Comparison of ENCODE assay signal across 1 cellular context in genomic region chr1:1724035-1724864, GRCh38.
A peak's percentile ranks its signal among the peaks of the same experiment; 100 is the strongest.
TF ChIP-seq lines count a peak whose summit lies in the region.
"Not testable (repeated sequence)": the region's sequence is repeated elsewhere in the genome, so short reads cannot be mapped to it uniquely, and the experiment has no call there.

CDK11A (minus strand) TSS chr1:1724357; CDS start chr1:1722818, 1,539 bp downstream.

TF ChIP-seq in HepG2, 621 proteins besides CTCF, POLR2A, EP300 and RAD21 (continued from another document and continues in another):
- peak; percentile 37; the same call in 1 of the 3 replicates for TF ChIP-seq MXI1 (IDR thresholded peaks at IDR 0.05; ENCODE audit: borderline replicate concordance, low read depth, low read length)
- TF ChIP-seq RXRA (CRISPR knock-in tag; IDR thresholded peaks at IDR 0.05), result peak; percentile 94
- peak; percentile 46 for TF ChIP-seq TAF1 (CRISPR knock-in tag; IDR thresholded peaks at IDR 0.05)
- TF ChIP-seq HDAC1 (CRISPR knock-in tag; IDR thresholded peaks at IDR 0.05), result peak; percentile 89
- peak; percentile 76 for TF ChIP-seq SPEN (CRISPR knock-in tag; IDR thresholded peaks at IDR 0.05; ENCODE audit: low read depth)
- 0 out of 2 replicates have a peak, but pooled peaks have one; percentile 47 for TF ChIP-seq YEATS4 (CRISPR knock-in tag; IDR thresholded peaks at IDR 0.05; ENCODE audit: borderline replicate concordance)
- TF ChIP-seq SALL1 (CRISPR knock-in tag; IDR thresholded peaks at IDR 0.05), result peak; percentile 41; the same call in 1 of the 2 replicates
- TF ChIP-seq, protein P1, sequence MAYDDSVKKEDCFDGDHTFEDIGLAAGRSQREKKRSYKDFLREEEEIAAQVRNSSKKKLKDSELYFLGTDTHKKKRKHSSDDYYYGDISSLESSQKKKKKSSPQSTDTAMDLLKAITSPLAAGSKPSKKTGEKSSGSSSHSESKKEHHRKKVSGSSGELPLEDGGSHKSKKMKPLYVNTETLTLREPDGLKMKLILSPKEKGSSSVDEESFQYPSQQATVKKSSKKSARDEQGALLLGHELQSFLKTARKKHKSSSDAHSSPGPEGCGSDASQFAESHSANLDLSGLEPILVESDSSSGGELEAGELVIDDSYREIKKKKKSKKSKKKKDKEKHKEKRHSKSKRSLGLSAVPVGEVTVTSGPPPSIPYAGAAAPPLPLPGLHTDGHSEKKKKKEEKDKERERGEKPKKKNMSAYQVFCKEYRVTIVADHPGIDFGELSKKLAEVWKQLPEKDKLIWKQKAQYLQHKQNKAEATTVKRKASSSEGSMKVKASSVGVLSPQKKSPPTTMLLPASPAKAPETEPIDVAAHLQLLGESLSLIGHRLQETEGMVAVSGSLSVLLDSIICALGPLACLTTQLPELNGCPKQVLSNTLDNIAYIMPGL (CRISPR knock-in tag; IDR thresholded peaks at IDR 0.05; ENCODE audit: borderline replicate concordance in 1 of 2, low read depth in 1 of 2), result peak; percentile 31 to 55; a peak in 1 of 4 replicates
- TF ChIP-seq, protein P2, sequence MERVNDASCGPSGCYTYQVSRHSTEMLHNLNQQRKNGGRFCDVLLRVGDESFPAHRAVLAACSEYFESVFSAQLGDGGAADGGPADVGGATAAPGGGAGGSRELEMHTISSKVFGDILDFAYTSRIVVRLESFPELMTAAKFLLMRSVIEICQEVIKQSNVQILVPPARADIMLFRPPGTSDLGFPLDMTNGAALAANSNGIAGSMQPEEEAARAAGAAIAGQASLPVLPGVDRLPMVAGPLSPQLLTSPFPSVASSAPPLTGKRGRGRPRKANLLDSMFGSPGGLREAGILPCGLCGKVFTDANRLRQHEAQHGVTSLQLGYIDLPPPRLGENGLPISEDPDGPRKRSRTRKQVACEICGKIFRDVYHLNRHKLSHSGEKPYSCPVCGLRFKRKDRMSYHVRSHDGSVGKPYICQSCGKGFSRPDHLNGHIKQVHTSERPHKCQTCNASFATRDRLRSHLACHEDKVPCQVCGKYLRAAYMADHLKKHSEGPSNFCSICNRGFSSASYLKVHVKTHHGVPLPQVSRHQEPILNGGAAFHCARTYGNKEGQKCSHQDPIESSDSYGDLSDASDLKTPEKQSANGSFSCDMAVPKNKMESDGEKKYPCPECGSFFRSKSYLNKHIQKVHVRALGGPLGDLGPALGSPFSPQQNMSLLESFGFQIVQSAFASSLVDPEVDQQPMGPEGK (CRISPR knock-in tag; IDR thresholded peaks at IDR 0.05), result 0 out of 2 replicates have a peak, but pooled peaks have one; percentile 34
- TF ChIP-seq THAP11 (CRISPR knock-in tag; IDR thresholded peaks at IDR 0.05), result peak; percentile 94
- peak; percentile 93 for TF ChIP-seq SAP130 (CRISPR knock-in tag; IDR thresholded peaks at IDR 0.05; ENCODE audit: low read depth)
- TF ChIP-seq, protein P3, sequence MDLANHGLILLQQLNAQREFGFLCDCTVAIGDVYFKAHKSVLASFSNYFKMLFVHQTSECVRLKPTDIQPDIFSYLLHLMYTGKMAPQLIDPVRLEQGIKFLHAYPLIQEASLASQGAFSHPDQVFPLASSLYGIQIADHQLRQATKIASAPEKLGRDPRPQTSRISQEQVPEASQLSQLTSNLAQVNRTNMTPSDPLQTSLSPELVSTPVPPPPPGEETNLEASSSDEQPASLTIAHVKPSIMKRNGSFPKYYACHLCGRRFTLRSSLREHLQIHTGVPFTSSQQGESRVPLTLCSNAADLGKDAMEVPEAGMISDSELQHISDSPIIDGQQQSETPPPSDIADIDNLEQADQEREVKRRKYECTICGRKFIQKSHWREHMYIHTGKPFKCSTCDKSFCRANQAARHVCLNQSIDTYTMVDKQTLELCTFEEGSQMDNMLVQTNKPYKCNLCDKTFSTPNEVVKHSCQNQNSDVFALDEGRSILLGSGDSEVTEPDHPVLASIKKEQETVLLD (CRISPR knock-in tag; IDR thresholded peaks at IDR 0.05; ENCODE audit: low read depth), result peak; percentile 99
- peak; percentile 68 for TF ChIP-seq ZMYM4 (CRISPR knock-in tag; IDR thresholded peaks at IDR 0.05)
- TF ChIP-seq MEIS2 (CRISPR knock-in tag; IDR thresholded peaks at IDR 0.05), result 0 out of 2 replicates have a peak, but pooled peaks have one; percentile 32
- peak; percentile 97 for TF ChIP-seq CREB1 (IDR thresholded peaks at IDR 0.05)
- peak; percentile 97 for TF ChIP-seq CREB1 (CRISPR knock-in tag; IDR thresholded peaks at IDR 0.05)
- TF ChIP-seq NR2C2 (CRISPR knock-in tag; IDR thresholded peaks at IDR 0.05; ENCODE audit: borderline replicate concordance), result peak; percentile 97
- TF ChIP-seq HNF4A (CRISPR knock-in tag; IDR thresholded peaks at IDR 0.05), result peak; percentile 68
- TF ChIP-seq KDM5A (IDR thresholded peaks at IDR 0.05; ENCODE audit: borderline replicate concordance, low read length), result peak; percentile 88
- TF ChIP-seq, protein P4, sequence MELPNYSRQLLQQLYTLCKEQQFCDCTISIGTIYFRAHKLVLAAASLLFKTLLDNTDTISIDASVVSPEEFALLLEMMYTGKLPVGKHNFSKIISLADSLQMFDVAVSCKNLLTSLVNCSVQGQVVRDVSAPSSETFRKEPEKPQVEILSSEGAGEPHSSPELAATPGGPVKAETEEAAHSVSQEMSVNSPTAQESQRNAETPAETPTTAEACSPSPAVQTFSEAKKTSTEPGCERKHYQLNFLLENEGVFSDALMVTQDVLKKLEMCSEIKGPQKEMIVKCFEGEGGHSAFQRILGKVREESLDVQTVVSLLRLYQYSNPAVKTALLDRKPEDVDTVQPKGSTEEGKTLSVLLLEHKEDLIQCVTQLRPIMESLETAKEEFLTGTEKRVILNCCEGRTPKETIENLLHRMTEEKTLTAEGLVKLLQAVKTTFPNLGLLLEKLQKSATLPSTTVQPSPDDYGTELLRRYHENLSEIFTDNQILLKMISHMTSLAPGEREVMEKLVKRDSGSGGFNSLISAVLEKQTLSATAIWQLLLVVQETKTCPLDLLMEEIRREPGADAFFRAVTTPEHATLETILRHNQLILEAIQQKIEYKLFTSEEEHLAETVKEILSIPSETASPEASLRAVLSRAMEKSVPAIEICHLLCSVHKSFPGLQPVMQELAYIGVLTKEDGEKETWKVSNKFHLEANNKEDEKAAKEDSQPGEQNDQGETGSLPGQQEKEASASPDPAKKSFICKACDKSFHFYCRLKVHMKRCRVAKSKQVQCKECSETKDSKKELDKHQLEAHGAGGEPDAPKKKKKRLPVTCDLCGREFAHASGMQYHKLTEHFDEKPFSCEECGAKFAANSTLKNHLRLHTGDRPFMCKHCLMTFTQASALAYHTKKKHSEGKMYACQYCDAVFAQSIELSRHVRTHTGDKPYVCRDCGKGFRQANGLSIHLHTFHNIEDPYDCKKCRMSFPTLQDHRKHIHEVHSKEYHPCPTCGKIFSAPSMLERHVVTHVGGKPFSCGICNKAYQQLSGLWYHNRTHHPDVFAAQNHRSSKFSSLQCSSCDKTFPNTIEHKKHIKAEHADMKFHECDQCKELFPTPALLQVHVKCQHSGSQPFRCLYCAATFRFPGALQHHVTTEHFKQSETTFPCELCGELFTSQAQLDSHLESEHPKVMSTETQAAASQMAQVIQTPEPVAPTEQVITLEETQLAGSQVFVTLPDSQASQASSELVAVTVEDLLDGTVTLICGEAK (IDR thresholded peaks at IDR 0.05), result peak; percentile 45; the same call in 1 of the 2 replicates
- TF ChIP-seq, protein P4 (CRISPR knock-in tag; IDR thresholded peaks at IDR 0.05), result not testable (repeated sequence)
- peak; percentile 51; the same call in 1 of the 2 replicates for TF ChIP-seq DR1 (CRISPR knock-in tag; IDR thresholded peaks at IDR 0.05)
- TF ChIP-seq, protein P5, sequence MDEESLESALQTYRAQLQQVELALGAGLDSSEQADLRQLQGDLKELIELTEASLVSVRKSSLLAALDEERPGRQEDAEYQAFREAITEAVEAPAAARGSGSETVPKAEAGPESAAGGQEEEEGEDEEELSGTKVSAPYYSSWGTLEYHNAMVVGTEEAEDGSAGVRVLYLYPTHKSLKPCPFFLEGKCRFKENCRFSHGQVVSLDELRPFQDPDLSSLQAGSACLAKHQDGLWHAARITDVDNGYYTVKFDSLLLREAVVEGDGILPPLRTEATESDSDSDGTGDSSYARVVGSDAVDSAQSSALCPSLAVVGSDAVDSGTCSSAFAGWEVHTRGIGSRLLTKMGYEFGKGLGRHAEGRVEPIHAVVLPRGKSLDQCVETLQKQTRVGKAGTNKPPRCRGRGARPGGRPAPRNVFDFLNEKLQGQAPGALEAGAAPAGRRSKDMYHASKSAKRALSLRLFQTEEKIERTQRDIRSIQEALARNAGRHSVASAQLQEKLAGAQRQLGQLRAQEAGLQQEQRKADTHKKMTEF (CRISPR knock-in tag; IDR thresholded peaks at IDR 0.05), result peak; percentile 61; the same call in 1 of the 2 replicates
- peak; percentile 70 for TF ChIP-seq ZFY (CRISPR knock-in tag; IDR thresholded peaks at IDR 0.05)
- peak; percentile 83 for TF ChIP-seq FOXK2 (IDR thresholded peaks at IDR 0.05)
- peak; percentile 23; the same call in 1 of the 2 replicates for TF ChIP-seq GATAD2A (CRISPR knock-in tag; IDR thresholded peaks at IDR 0.05)
- TF ChIP-seq RBFOX2 (IDR thresholded peaks at IDR 0.05; ENCODE audit: low read depth, low read length), result 0 out of 2 replicates have a peak, but pooled peaks have one; percentile 45
- TF ChIP-seq ATF1 (CRISPR knock-in tag; IDR thresholded peaks at IDR 0.05), result peak; percentile 98
- peak; percentile 51; the same call in 1 of the 2 replicates for TF ChIP-seq ZNF615 (CRISPR knock-in tag; IDR thresholded peaks at IDR 0.05; ENCODE audit: borderline replicate concordance)
- TF ChIP-seq ZSCAN31 (CRISPR knock-in tag; IDR thresholded peaks at IDR 0.05; ENCODE audit: low read depth), result peak; percentile 58; the same call in 1 of the 2 replicates
- TF ChIP-seq PHF8 (CRISPR knock-in tag; IDR thresholded peaks at IDR 0.05), result peak; percentile 74; the same call in 1 of the 2 replicates
- 0 out of 2 replicates have a peak, but pooled peaks have one; percentile 27 for TF ChIP-seq FOXJ3 (CRISPR knock-in tag; IDR thresholded peaks at IDR 0.05; ENCODE audit: borderline replicate concordance)
- peak; percentile 73 for TF ChIP-seq NFYB (CRISPR knock-in tag; IDR thresholded peaks at IDR 0.05)
- TF ChIP-seq ERF (CRISPR knock-in tag; IDR thresholded peaks at IDR 0.05), result peak; percentile 56
- 0 out of 2 replicates have a peak, but pooled peaks have one; percentile 59 for TF ChIP-seq MYNN (CRISPR knock-in tag; IDR thresholded peaks at IDR 0.05; ENCODE audit: low read depth)
- TF ChIP-seq POGZ (CRISPR knock-in tag; IDR thresholded peaks at IDR 0.05), result peak; percentile 45; the same call in 1 of the 2 replicates
- peak; percentile 78 for TF ChIP-seq HCFC1 (IDR thresholded peaks at IDR 0.05; ENCODE audit: low read depth, low read length)
- TF ChIP-seq, protein P6, sequence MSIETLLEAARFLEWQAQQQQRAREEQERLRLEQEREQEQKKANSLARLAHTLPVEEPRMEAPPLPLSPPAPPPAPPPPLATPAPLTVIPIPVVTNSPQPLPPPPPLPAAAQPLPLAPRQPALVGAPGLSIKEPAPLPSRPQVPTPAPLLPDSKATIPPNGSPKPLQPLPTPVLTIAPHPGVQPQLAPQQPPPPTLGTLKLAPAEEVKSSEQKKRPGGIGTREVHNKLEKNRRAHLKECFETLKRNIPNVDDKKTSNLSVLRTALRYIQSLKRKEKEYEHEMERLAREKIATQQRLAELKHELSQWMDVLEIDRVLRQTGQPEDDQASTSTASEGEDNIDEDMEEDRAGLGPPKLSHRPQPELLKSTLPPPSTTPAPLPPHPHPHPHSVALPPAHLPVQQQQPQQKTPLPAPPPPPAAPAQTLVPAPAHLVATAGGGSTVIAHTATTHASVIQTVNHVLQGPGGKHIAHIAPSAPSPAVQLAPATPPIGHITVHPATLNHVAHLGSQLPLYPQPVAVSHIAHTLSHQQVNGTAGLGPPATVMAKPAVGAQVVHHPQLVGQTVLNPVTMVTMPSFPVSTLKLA (IDR thresholded peaks at IDR 0.05), result peak; percentile 54
- TF ChIP-seq, protein P7, sequence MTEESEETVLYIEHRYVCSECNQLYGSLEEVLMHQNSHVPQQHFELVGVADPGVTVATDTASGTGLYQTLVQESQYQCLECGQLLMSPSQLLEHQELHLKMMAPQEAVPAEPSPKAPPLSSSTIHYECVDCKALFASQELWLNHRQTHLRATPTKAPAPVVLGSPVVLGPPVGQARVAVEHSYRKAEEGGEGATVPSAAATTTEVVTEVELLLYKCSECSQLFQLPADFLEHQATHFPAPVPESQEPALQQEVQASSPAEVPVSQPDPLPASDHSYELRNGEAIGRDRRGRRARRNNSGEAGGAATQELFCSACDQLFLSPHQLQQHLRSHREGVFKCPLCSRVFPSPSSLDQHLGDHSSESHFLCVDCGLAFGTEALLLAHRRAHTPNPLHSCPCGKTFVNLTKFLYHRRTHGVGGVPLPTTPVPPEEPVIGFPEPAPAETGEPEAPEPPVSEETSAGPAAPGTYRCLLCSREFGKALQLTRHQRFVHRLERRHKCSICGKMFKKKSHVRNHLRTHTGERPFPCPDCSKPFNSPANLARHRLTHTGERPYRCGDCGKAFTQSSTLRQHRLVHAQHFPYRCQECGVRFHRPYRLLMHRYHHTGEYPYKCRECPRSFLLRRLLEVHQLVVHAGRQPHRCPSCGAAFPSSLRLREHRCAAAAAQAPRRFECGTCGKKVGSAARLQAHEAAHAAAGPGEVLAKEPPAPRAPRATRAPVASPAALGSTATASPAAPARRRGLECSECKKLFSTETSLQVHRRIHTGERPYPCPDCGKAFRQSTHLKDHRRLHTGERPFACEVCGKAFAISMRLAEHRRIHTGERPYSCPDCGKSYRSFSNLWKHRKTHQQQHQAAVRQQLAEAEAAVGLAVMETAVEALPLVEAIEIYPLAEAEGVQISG (CRISPR knock-in tag; IDR thresholded peaks at IDR 0.05), result peak; percentile 88
